Comparison of ENCODE assay signal across 16 cellular contexts in genomic region chr2:218873359-218874194, GRCh38. TPM values are rescaled to one million over a fixed set of nuclear protein-coding genes. Genes with fewer than 3 reads are reported as not detected.
DNase-seq lines count a peak whose midpoint lies in the region; ATAC-seq, FAIRE-seq and TF ChIP-seq lines count a peak whose summit lies in the region.
"Had no signal": no experiment of that assay in that cellular context is flagged by ENCODE, and none has a peak within 500 bp of the region (broad histone marks: within the 10 kb centered on the region; RNA-seq: fewer than 3 reads in every experiment).

No MANE protein-coding gene starts in this region.

- H3K4me1 Mint-ChIP-seq in activated T-cell treated with anti-CD3 and anti-CD28 coated beads, Interleukin-2, amount 50 U/mL, for 4 hours (ENCODE audit: low read depth): peaks cover 32% of the 10 kb centered on the region
- peaks cover 48% of the 10 kb centered on the region for H3K4me1 Mint-ChIP-seq in stimulated activated naive CD8-positive, alpha-beta T cell treated with anti-CD3 and anti-CD28 coated beads, Interleukin-15, amount 100 ng/mL, for 72 hours

- H3K4me3 ChIP-seq in MM.1S (ENCODE audit: low read length): no peak overlapping the region

- no peaks in the 10 kb centered on the region for H3K79me2 ChIP-seq in MM.1S (ENCODE audit: low read length)

- no peak for DNase-seq in activated T-cell treated with anti-CD3 and anti-CD28 coated beads, Interleukin-2, amount 50 U/mL, for 4 hours
- DNase-seq in activated T-cell treated with anti-CD3 and anti-CD28 coated beads, Interleukin-2, amount 50 U/mL, for 1 hour: no peak
- peak; percentile 32 to 43 for DNase-seq in activated T-cell treated with anti-CD3 and anti-CD28 coated beads, Interleukin-2, amount 50 U/mL, for 48 hours
- DNase-seq in left lobe of liver (ENCODE audit: low spot score) (no peak), MM.1S (no peak), frontal cortex (ENCODE audit: low spot score in 2 of 2) (no peak)
- DNase-seq in stimulated activated naive CD8-positive, alpha-beta T cell treated with anti-CD3 and anti-CD28 coated beads, Interleukin-15, amount 100 ng/mL, for 72 hours: no peak
- DNase-seq in activated CD4-positive, alpha-beta T cell treated with anti-CD3 and anti-CD28 coated beads, Interleukin-2, amount 50 U/mL, for 1 hour: no peak
- DNase-seq: activated gamma-delta T cell; DMS153; stimulated activated CD8-positive, alpha-beta memory T cell treated with anti-CD3 and anti-CD28 coated beads, Interleukin-4, amount 100 ng/mL, for 48 hours had no signal

- no peaks in the 10 kb centered on the region for H3K36me3 Mint-ChIP-seq in activated T-cell treated with anti-CD3 and anti-CD28 coated beads, Interleukin-2, amount 50 U/mL, for 4 hours (ENCODE audit: insufficient read depth)

- no peak overlapping the region for H3K9ac ChIP-seq in MM.1S (ENCODE audit: low read length)

- TF ChIP-seq CTCF in MM.1S (IDR thresholded peaks at IDR 0.05; ENCODE audit: low read length): no peak

- ATAC-seq in activated T-cell treated with anti-CD3 and anti-CD28 coated beads, Interleukin-2, amount 50 U/mL, for 4 hours: peak; percentile 32 to 34
- peak; percentile 35 for ATAC-seq in left lobe of liver
- ATAC-seq in stimulated activated naive CD8-positive, alpha-beta T cell treated with anti-CD3 and anti-CD28 coated beads, Interleukin-15, amount 100 ng/mL, for 72 hours: peak; percentile 11

- H3K27me3 Mint-ChIP-seq in activated T-cell treated with anti-CD3 and anti-CD28 coated beads, Interleukin-2, amount 50 U/mL, for 4 hours (ENCODE audit: low read depth): peaks cover 35% of the 10 kb centered on the region
- peaks cover 84% of the 10 kb centered on the region for H3K27me3 Mint-ChIP-seq in stimulated activated naive CD8-positive, alpha-beta T cell treated with anti-CD3 and anti-CD28 coated beads, Interleukin-15, amount 100 ng/mL, for 72 hours

- H3K36me3 ChIP-seq in MM.1S (replicated peaks; ENCODE audit: insufficient read depth, low read length): no peaks in the 10 kb centered on the region

- no peak overlapping the region for H3K27ac ChIP-seq in MM.1S (ENCODE audit: low read length)
- H3K27ac ChIP-seq: VCaP had no signal

- no peaks in the 10 kb centered on the region for H3K9me3 ChIP-seq in MM.1S (replicated peaks; ENCODE audit: insufficient read depth, low read length)

- no peaks in the 10 kb centered on the region for H3K9me2 ChIP-seq in MM.1S (replicated peaks; ENCODE audit: insufficient read depth, low read length)

- no peak overlapping the region for H3K4me2 ChIP-seq in MM.1S (ENCODE audit: low read depth, low read length)

- peak overlapping the region in 1 of 2 donors; percentile 91 for H3K27ac Mint-ChIP-seq in stimulated activated naive CD8-positive, alpha-beta T cell treated with anti-CD3 and anti-CD28 coated beads, Interleukin-15, amount 100 ng/mL, for 72 hours

- FAIRE-seq in frontal cortex (lab: Jason Lieb, UNC): no peak
- FAIRE-seq: bronchial epithelial cell, GM19239 had no signal

- peaks cover 3% of the 10 kb centered on the region; the same call in 1 of the 2 replicates for H3F3A ChIP-seq in MM.1S (ENCODE audit: insufficient read depth, low read length)

- peaks cover 23% of the 10 kb centered on the region for H3K4me1 ChIP-seq in MM.1S (ENCODE audit: low read length)

- H3K27me3 ChIP-seq in MM.1S (replicated peaks; ENCODE audit: insufficient read depth, low read length): no peaks in the 10 kb centered on the region

- H4K20me1 ChIP-seq in MM.1S (ENCODE audit: insufficient read depth, low read length): no peaks in the 10 kb centered on the region

- no peak overlapping the region for H2AFZ ChIP-seq in MM.1S (ENCODE audit: low read length)

- H3K9me3 Mint-ChIP-seq in activated T-cell treated with anti-CD3 and anti-CD28 coated beads, Interleukin-2, amount 50 U/mL, for 4 hours: no peaks in the 10 kb centered on the region
- no peaks in the 10 kb centered on the region for H3K9me3 Mint-ChIP-seq in stimulated activated naive CD8-positive, alpha-beta T cell treated with anti-CD3 and anti-CD28 coated beads, Interleukin-15, amount 100 ng/mL, for 72 hours

- peak overlapping the region; percentile 19 for H3K4me3 Mint-ChIP-seq in activated T-cell treated with anti-CD3 and anti-CD28 coated beads, Interleukin-2, amount 50 U/mL, for 4 hours
- H3K4me3 Mint-ChIP-seq in stimulated activated naive CD8-positive, alpha-beta T cell treated with anti-CD3 and anti-CD28 coated beads, Interleukin-15, amount 100 ng/mL, for 72 hours: peak overlapping the region; percentile 3 to 69

RNA-seq across cellular contexts. Expression of gene WNT10A, which starts 7.1 kb away (rescaled TPM):
- 1 to 10 TPM; 1.4 to 2.7 (median 2.3) TPM for total RNA-seq in activated T-cell treated with anti-CD3 and anti-CD28 coated beads, Interleukin-2, amount 50 U/mL, for 4 hours
- total RNA-seq in left lobe of liver: not detected
- not detected for total RNA-seq in frontal cortex

RNA-seq across cellular contexts. Expression of gene WNT6, which starts 14.0 kb away (rescaled TPM):
- under 1 TPM in 1 of 3 donors, not detected in 2; 0.11 TPM for total RNA-seq in activated T-cell treated with anti-CD3 and anti-CD28 coated beads, Interleukin-2, amount 50 U/mL, for 4 hours
- 0.28 TPM for total RNA-seq in left lobe of liver
- not detected for total RNA-seq in frontal cortex
- total RNA-seq: bronchial epithelial cell, SK-MEL-5 had no signal

RNA-seq across cellular contexts. Expression of gene PRKAG3, which starts 42.0 kb away (rescaled TPM):
- not detected for total RNA-seq in activated T-cell treated with anti-CD3 and anti-CD28 coated beads, Interleukin-2, amount 50 U/mL, for 4 hours
- not detected for total RNA-seq in left lobe of liver
- total RNA-seq in frontal cortex: not detected
- total RNA-seq: bronchial epithelial cell, SK-MEL-5, ureter had no signal

Comparison
In these comparisons a context has a peak if more than half of its experiments do, and no peak if none do; other contexts are left out.
1. DNase-seq: peak in activated T-cell treated with anti-CD3 and anti-CD28 coated beads, Interleukin-2, amount 50 U/mL, for 48 hours (2 of 2); none in activated T-cell treated with anti-CD3 and anti-CD28 coated beads, Interleukin-2, amount 50 U/mL, for 4 hours (single experiment), activated T-cell treated with anti-CD3 and anti-CD28 coated beads, Interleukin-2, amount 50 U/mL, for 1 hour (single experiment), left lobe of liver (single experiment), stimulated activated naive CD8-positive, alpha-beta T cell treated with anti-CD3 and anti-CD28 coated beads, Interleukin-15, amount 100 ng/mL, for 72 hours (0 of 2), activated CD4-positive, alpha-beta T cell treated with anti-CD3 and anti-CD28 coated beads, Interleukin-2, amount 50 U/mL, for 1 hour (single experiment), MM.1S (single experiment) and frontal cortex (0 of 2).
2. Peak in every context shown above with its lines, with median percentiles within 50 percentile points of each other: ATAC-seq.